Comparison of ENCODE assay signal across 13 cellular contexts in genomic region chr12:80293759-80294158, GRCh38.
DNase-seq lines count a peak whose midpoint lies in the region; ATAC-seq, FAIRE-seq and TF ChIP-seq lines count a peak whose summit lies in the region.
"Had no signal": no experiment of that assay in that cellular context is flagged by ENCODE, and none has a peak within 500 bp of the region (broad histone marks: within the 10 kb centered on the region; RNA-seq: fewer than 3 reads in every experiment).

No MANE protein-coding gene starts in this region.

- H3K27ac ChIP-seq in stomach = no peak overlapping the region
- H3K27ac ChIP-seq: heart right ventricle, pancreas had no signal

- WGBS in stomach, 5 donors = 15 to 44% (median 29%) methylated on average over 1 of the region's 1 CpG

- DNase-seq in NCI-H748 treated with DMSO at 0.1 percent for 48 hours (lab: John Stamatoyannopoulos, UW) (peak; percentile 91), GM13976 (ENCODE audit: low spot score) (no peak), NCI-H446 treated with DMSO at 0.1 percent for 48 hours (lab: John Stamatoyannopoulos, UW) (no peak), GM12892 (ENCODE audit: insufficient read length) (no peak), stomach (no peak)
- DNase-seq: activated T-cell treated with anti-CD3 and anti-CD28 coated beads, Interleukin-2, amount 50 U/mL, for 4 hours; heart right ventricle; HFFc6; pancreas; stimulated activated CD4-positive, alpha-beta T cell treated with anti-CD3 and anti-CD28 coated beads, Interleukin-2, amount 100 ng/mL, for 48 hours had no signal

- TF ChIP-seq EP300 in stomach (IDR thresholded peaks at IDR 0.05) = no peak

- intact Hi-C loops in stomach (cut with DNase I; ENCODE audit: low total_unique reads) = no loop called here

- in situ Hi-C loops in GM13976 (cut with MboI; ENCODE audit: low sequenced_read_pairs, unreplicated experiment) = no loop called here

- no peaks in the 10 kb centered on the region for H3K36me3 ChIP-seq in stomach
- H3K36me3 ChIP-seq: heart right ventricle, pancreas had no signal

- H3K4me1 ChIP-seq in stomach = no peaks in the 10 kb centered on the region
- H3K4me1 ChIP-seq: heart right ventricle, pancreas had no signal

- TF ChIP-seq POLR2A in GM12892 (IDR thresholded peaks at IDR 0.05; ENCODE audit: low read depth, low read length) (no peak), stomach (IDR thresholded peaks at IDR 0.05) (no peak)

- no peaks in the 10 kb centered on the region for H3K27me3 ChIP-seq in stomach
- H3K27me3 ChIP-seq: heart right ventricle, pancreas had no signal

- TF ChIP-seq CTCF in GM13976 (IDR thresholded peaks at IDR 0.05; ENCODE audit: borderline replicate concordance, control extremely low read depth, extremely low read depth, insufficient read depth, missing control alignments) (no peak), stomach (IDR thresholded peaks at IDR 0.05) (no peak)

- ATAC-seq in GM18909 (IDR thresholded peaks at IDR 0.05; ENCODE audit: poor library complexity, unreplicated experiment) (peak; percentile 81), GM21786 (IDR thresholded peaks at IDR 0.05; ENCODE audit: unreplicated experiment) (peak; percentile 66), HG03280 (IDR thresholded peaks at IDR 0.05; ENCODE audit: unreplicated experiment) (peak; percentile 79)
- ATAC-seq: activated T-cell treated with anti-CD3 and anti-CD28 coated beads, Interleukin-2, amount 50 U/mL, for 4 hours; heart right ventricle; pancreas had no signal

- FAIRE-seq in GM12892 (lab: Jason Lieb, UNC) = no peak
- FAIRE-seq: pancreas had no signal

- H3K9me3 ChIP-seq in stomach = no peaks in the 10 kb centered on the region
- H3K9me3 ChIP-seq: heart right ventricle, pancreas had no signal

- H3K4me3 ChIP-seq in stomach = no peak overlapping the region
- H3K4me3 ChIP-seq: heart right ventricle, pancreas had no signal
